Comparison of ENCODE assay signal across 15 cellular contexts in the genomic region with DNA sequence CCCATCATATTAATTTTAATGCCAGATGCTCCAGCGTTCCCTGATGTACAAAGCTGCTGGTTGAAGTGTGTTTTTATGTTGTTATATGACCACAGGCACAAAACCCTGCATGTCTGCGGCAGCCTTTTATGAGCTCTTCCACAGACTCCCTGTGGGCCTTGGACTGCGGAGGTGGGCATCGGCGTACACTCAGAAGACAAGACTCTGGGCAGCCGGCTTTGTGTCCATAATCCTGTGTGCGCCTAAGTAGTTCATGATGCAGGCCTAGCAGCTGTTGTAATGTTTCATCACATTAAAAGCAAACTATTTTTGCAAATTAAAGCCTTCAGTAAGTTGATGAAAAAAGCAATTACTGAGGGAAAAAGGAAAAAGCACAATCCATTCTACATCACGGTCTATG.
"Had no signal": no experiment of that assay in that cellular context is flagged by ENCODE, and none has a peak within 500 bp of the region (broad histone marks: within the 10 kb centered on the region; RNA-seq: fewer than 3 reads in every experiment).

No MANE protein-coding gene starts in this region.

- H3K9me3 ChIP-seq: adrenal gland, heart right ventricle, mucosa of descending colon, sigmoid colon, transverse colon had no signal

- H3K27me3 ChIP-seq: adrenal gland, heart right ventricle, sigmoid colon, transverse colon had no signal

- H3K4me3 Mint-ChIP-seq: nephron progenitor cell had no signal

- H3K4me3 ChIP-seq: adrenal gland, heart right ventricle, mucosa of descending colon, sigmoid colon, transverse colon had no signal

- H3K27ac ChIP-seq: adrenal gland, heart right ventricle, sigmoid colon, transverse colon had no signal

- DNase-seq: activated naive CD4-positive, alpha-beta T cell treated with anti-CD3 and anti-CD28 coated beads, Interleukin-2, amount 50 U/mL, for 16 hours; adrenal gland; central memory CD4-positive, alpha-beta T cell; cortex of kidney; effector CD8-positive, alpha-beta T cell; heart right ventricle; mammary epithelial cell; mucosa of descending colon; nephron progenitor cell; sigmoid colon; stimulated activated CD4-positive, alpha-beta T cell treated with anti-CD3 and anti-CD28 coated beads, Interleukin-12 subunit alpha, Interleukin-12 subunit beta, amount 100 ng/mL, for 4 hours; stimulated activated naive CD4-positive, alpha-beta T cell; substantia nigra; transverse colon had no signal

- H3K27ac Mint-ChIP-seq: activated T-helper 2 cell treated with anti-CD3 and anti-CD28 coated beads, Interferon-gamma antibody, Interleukin-2, Interleukin-4, amounts not matched to agents 10 μg/mL and 5 μg/mL and 100 μg/mL, durations not matched to agents 14 hours and 24 hours and 36 hours; nephron progenitor cell had no signal

- H3K9me3 Mint-ChIP-seq: activated T-helper 2 cell treated with anti-CD3 and anti-CD28 coated beads, Interferon-gamma antibody, Interleukin-2, Interleukin-4, amounts not matched to agents 10 μg/mL and 5 μg/mL and 100 μg/mL, durations not matched to agents 14 hours and 24 hours and 36 hours; nephron progenitor cell had no signal
